Comparison of ENCODE assay signal across 13 cellular contexts in the genomic region with DNA sequence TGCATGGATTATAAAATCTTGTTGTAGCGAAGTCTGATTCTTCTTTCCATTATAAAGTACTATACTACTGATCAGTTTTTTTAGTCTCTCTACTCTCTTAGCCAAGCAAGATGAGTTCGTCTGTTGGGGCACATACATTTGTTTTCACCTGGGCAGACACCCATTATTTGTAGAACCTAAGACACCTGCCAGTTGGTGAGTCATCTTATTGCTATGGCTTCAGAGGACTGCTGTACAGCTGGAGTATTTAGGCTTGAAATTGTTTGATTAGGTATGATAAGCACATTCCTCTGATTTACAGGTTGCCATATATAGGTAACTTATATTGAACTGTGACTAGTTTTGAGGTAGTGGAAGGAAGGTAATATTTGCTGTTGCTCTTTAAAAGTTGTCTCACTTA. TPM values are rescaled to one million over a fixed set of nuclear protein-coding genes. Genes with fewer than 3 reads are reported as not detected.
DNase-seq lines count a peak whose midpoint lies in the region; TF ChIP-seq lines count a peak whose summit lies in the region.
"Had no signal": no experiment of that assay in that cellular context is flagged by ENCODE, and none has a peak within 500 bp of the region (broad histone marks: within the 10 kb centered on the region; RNA-seq: fewer than 3 reads in every experiment).

No MANE protein-coding gene starts in this region.

- H3K4me1 Mint-ChIP-seq in glutamatergic neuron (ENCODE audit: low read depth, unreplicated experiment), result no peaks in the 10 kb centered on the region

- H3K9ac ChIP-seq in colonic mucosa (ENCODE audit: low read depth in 2 of 2, low read length in 2 of 2), result no peak overlapping the region

- H3K9me3 Mint-ChIP-seq in glutamatergic neuron (ENCODE audit: unreplicated experiment), result no peaks in the 10 kb centered on the region

- H3K4me1 ChIP-seq in colonic mucosa, result no peaks in the 10 kb centered on the region

- DNase-seq in NCI-H2171 treated with DMSO at 0.1 percent for 48 hours (lab: John Stamatoyannopoulos, UW) (peak; percentile 22), NCI-H2171 (lab: John Stamatoyannopoulos, UW) (no peak), NCI-H226 (peak; percentile 6), colonic mucosa (no peak), renal cortical epithelial cell (ENCODE audit: low read depth) (peak; percentile 69), glutamatergic neuron (no peak), activated gamma-delta T cell treated with Interleukin-2 at 50 U/mL for 16 hours (no peak)
- no peak for DNase-seq in NK-92 treated with Interleukin-12 subunit alpha and Interleukin-12 subunit beta, amount 100 ng/mL, for 24 hours (lab: John Stamatoyannopoulos, UW)
- DNase-seq: activated naive CD4-positive, alpha-beta T cell treated with anti-CD3 and anti-CD28 coated beads, Interleukin-2, amount 50 U/mL, for 16 hours; NCI-H510A; occipital lobe; stimulated activated CD4-positive, alpha-beta T cell treated with anti-CD3 and anti-CD28 coated beads, Interleukin-15, amount 100 ng/mL, for 24 hours; upper lobe of left lung had no signal

- no peak for TF ChIP-seq CTCF in colonic mucosa (IDR thresholded peaks at IDR 0.05)
- TF ChIP-seq CTCF in glutamatergic neuron (IDR thresholded peaks at IDR 0.05; ENCODE audit: partially characterized antibody, unreplicated experiment), result no peak

- no peaks in the 10 kb centered on the region for H3K27me3 ChIP-seq in colonic mucosa
- H3K27me3 ChIP-seq: upper lobe of left lung had no signal

- H3K4me3 Mint-ChIP-seq in glutamatergic neuron (ENCODE audit: unreplicated experiment), result no peak overlapping the region

- H3K9me3 ChIP-seq in colonic mucosa, result no peaks in the 10 kb centered on the region
- H3K9me3 ChIP-seq: upper lobe of left lung had no signal

- no peak overlapping the region for H3K4me3 ChIP-seq in colonic mucosa
- H3K4me3 ChIP-seq: upper lobe of left lung had no signal

- no peak overlapping the region for H3K27ac Mint-ChIP-seq in glutamatergic neuron (ENCODE audit: unreplicated experiment)

- H3K36me3 ChIP-seq in colonic mucosa, result no peaks in the 10 kb centered on the region

- no peaks in the 10 kb centered on the region for H3K27me3 Mint-ChIP-seq in glutamatergic neuron (ENCODE audit: unreplicated experiment)

- H3K36me3 Mint-ChIP-seq in glutamatergic neuron (ENCODE audit: unreplicated experiment), result no peaks in the 10 kb centered on the region

- peak overlapping the region; percentile 45 for H3K27ac ChIP-seq in colonic mucosa
- H3K27ac ChIP-seq: upper lobe of left lung had no signal

- intact Hi-C loops in colonic mucosa (cut with DNase I), result no loop called here

RNA-seq across cellular contexts. Expression of gene RBM15, which starts 17.2 kb away (rescaled TPM):
- 10 to 100 TPM; 24.1 to 35.9 TPM for total RNA-seq in colonic mucosa
- 26.9 and 36.0 TPM in 2 replicates for total RNA-seq in renal cortical epithelial cell
- total RNA-seq in glutamatergic neuron (ENCODE audit: unreplicated experiment), result 27.3 TPM

RNA-seq across cellular contexts. Expression of gene SLC16A4, which starts 34.4 kb away (rescaled TPM):
- total RNA-seq in colonic mucosa (1 to 10 TPM in 1 of 2 donors, under 1 TPM in 1; 0.79 to 2.0 TPM), renal cortical epithelial cell (127 and 173 TPM in 2 replicates), glutamatergic neuron (ENCODE audit: unreplicated experiment) (4.4 TPM)

RNA-seq across cellular contexts. Expression of gene LAMTOR5, which starts 51.1 kb away (rescaled TPM):
- total RNA-seq in colonic mucosa, result 100 to 1,000 TPM; 130 to 146 TPM
- 49.8 and 54.2 TPM in 2 replicates for total RNA-seq in renal cortical epithelial cell
- total RNA-seq in glutamatergic neuron (ENCODE audit: unreplicated experiment), result 135 TPM

Comparison
In these comparisons a context has a peak if more than half of its experiments do, and no peak if none do; other contexts are left out.
1. DNase-seq: peak in NCI-H2171 treated with DMSO at 0.1 percent for 48 hours (single experiment), NCI-H226 (single experiment) and renal cortical epithelial cell (single experiment); none in NCI-H2171 (single experiment), colonic mucosa (single experiment), glutamatergic neuron (single experiment), NK-92 treated with Interleukin-12 subunit alpha and Interleukin-12 subunit beta, amount 100 ng/mL, for 24 hours (single experiment) and activated gamma-delta T cell treated with Interleukin-2 at 50 U/mL for 16 hours (single experiment).
2. RNA of gene SLC16A4, which starts 34.4 kb away (total RNA-seq): 127 to 173 TPM in renal cortical epithelial cell; 4.4 TPM in glutamatergic neuron (single experiment) and 0.79 to 2.0 TPM in colonic mucosa; every median in the first group is over 10 times any median in the second.